12 cellular contexts compared by ENCODE assay signal in genomic region chr9:91159664-91160121, GRCh38.
DNase-seq lines count a peak whose midpoint lies in the region; ATAC-seq, FAIRE-seq and TF ChIP-seq lines count a peak whose summit lies in the region.
"Had no signal": no experiment of that assay in that cellular context is flagged by ENCODE, and none has a peak within 500 bp of the region (broad histone marks: within the 10 kb centered on the region; RNA-seq: fewer than 3 reads in every experiment).

No MANE protein-coding gene starts in this region.

- peaks cover 7% of the 10 kb centered on the region for H3K4me1 ChIP-seq in body of pancreas
- H3K4me1 ChIP-seq in small intestine (ENCODE audit: control insufficient read depth in 2 of 2, insufficient read depth in 1 of 2, low read depth in 1 of 2, low read length in 1 of 2): no peaks in the 10 kb centered on the region

- ATAC-seq in body of pancreas: peak; percentile 78
- ATAC-seq in left lobe of liver: peak; percentile 76
- no peak for ATAC-seq in GM18519 (IDR thresholded peaks at IDR 0.05; ENCODE audit: low FRiP score, unreplicated experiment)

- H3K36me3 ChIP-seq in body of pancreas (replicated peaks in 1 of 2; ENCODE audit: insufficient read depth in 1 of 2, low read depth in 2 of 2) (no peaks in the 10 kb centered on the region), small intestine (ENCODE audit: control insufficient read depth in 2 of 2, insufficient read depth in 2 of 2, low read length in 2 of 2) (no peaks in the 10 kb centered on the region)

- no peak for FAIRE-seq in small intestine (lab: Jason Lieb, UNC)

- intact Hi-C loops in body of pancreas (cut with DNase I): no loop called here

- DNase-seq in HT-29 (ENCODE audit: low spot score) (peak; percentile 7), body of pancreas (peak; percentile 27 to 57 (median 45)), left lobe of liver (ENCODE audit: low spot score) (no peak), small intestine (peak; percentile 32), ecto neural progenitor cell (ENCODE audit: low spot score) (no peak), NAMALWA (ENCODE audit: low spot score) (no peak), anterior cingulate cortex (lab: John Stamatoyannopoulos, UW) (no peak)
- DNase-seq: HFFc6; NCI-H524 treated with DMSO at 0.1 percent for 48 hours; stimulated activated CD4-positive, alpha-beta T cell treated with anti-CD3 and anti-CD28 coated beads, Interleukin-12 subunit alpha, Interleukin-12 subunit beta, amount 100 ng/mL, for 4 hours had no signal

- WGBS in body of pancreas, 2 donors: 47 to 57% methylated on average over 13 to 14 of the region's 27 CpGs
- WGBS in small intestine, 3 donors: 61 to 69% (median 63%) methylated on average over 27 of the region's 27 CpGs

- H3K4me3 ChIP-seq in body of pancreas (no peak overlapping the region), small intestine (ENCODE audit: low read depth in 1 of 2, low read length in 2 of 2) (no peak overlapping the region)
- H3K4me3 ChIP-seq: SK-N-MC had no signal

- H3K27ac ChIP-seq in body of pancreas (peak overlapping the region in 2 of 4 donors; percentile 21 to 49), small intestine (ENCODE audit: low read depth in 1 of 2, low read length in 1 of 2) (no peak overlapping the region)
- H3K27ac ChIP-seq: SK-N-MC had no signal

- H3K9me3 ChIP-seq in body of pancreas (no peaks in the 10 kb centered on the region), small intestine (ENCODE audit: control insufficient read depth, low read depth) (no peaks in the 10 kb centered on the region)

- H3K27me3 ChIP-seq in body of pancreas: no peaks in the 10 kb centered on the region
- no peaks in the 10 kb centered on the region for H3K27me3 ChIP-seq in small intestine (ENCODE audit: control insufficient read depth in 2 of 2, insufficient read depth in 2 of 2, low read length in 2 of 2)

- no peak for TF ChIP-seq CTCF in body of pancreas (IDR thresholded peaks at IDR 0.05)

- TF ChIP-seq POLR2A in body of pancreas (IDR thresholded peaks at IDR 0.05): peak in 2 of 3 donors; percentile 22 to 43

Comparison
In these comparisons a context has a peak if more than half of its experiments do, and no peak if none do; other contexts are left out.
1. DNase-seq: peak in HT-29 (single experiment), body of pancreas (4 of 4) and small intestine (single experiment); none in left lobe of liver (single experiment), ecto neural progenitor cell (single experiment), NAMALWA (single experiment) and anterior cingulate cortex (0 of 58).